In genomic region chr4:15343000-15343399, GRCh38 we compare ENCODE assay signal across 22 cellular contexts.
A peak's percentile ranks its signal among the peaks of the same experiment; 100 is the strongest.
DNase-seq lines count a peak whose midpoint lies in the region; TF ChIP-seq lines count a peak whose summit lies in the region.
"Had no signal": no experiment of that assay in that cellular context is flagged by ENCODE, and none has a peak within 500 bp of the region (broad histone marks: within the 10 kb centered on the region; RNA-seq: fewer than 3 reads in every experiment).

No MANE protein-coding gene starts in this region.

- H3K4me3 Mint-ChIP-seq in nephron progenitor cell (no peak overlapping the region), progenitor cell of endocrine pancreas (ENCODE audit: low read depth) (no peak overlapping the region)
- H3K4me3 Mint-ChIP-seq: CD14-positive monocyte; CD4-positive, alpha-beta T cell; CD8-positive, alpha-beta memory T cell; HFFc6 had no signal

- H3K4me1 Mint-ChIP-seq in nephron progenitor cell (peaks cover 73% of the 10 kb centered on the region), progenitor cell of endocrine pancreas (ENCODE audit: low read depth) (peaks cover 2% of the 10 kb centered on the region)
- H3K4me1 Mint-ChIP-seq: CD14-positive monocyte; CD8-positive, alpha-beta memory T cell had no signal

- H3K27ac Mint-ChIP-seq in nephron progenitor cell (no peak overlapping the region), progenitor cell of endocrine pancreas (no peak overlapping the region)
- H3K27ac Mint-ChIP-seq: CD14-positive monocyte; CD4-positive, alpha-beta T cell; CD8-positive, alpha-beta memory T cell; HFFc6 had no signal

- H3K27ac ChIP-seq in subcutaneous abdominal adipose tissue (ENCODE audit: low read depth, low read length) = peak overlapping the region; percentile 0
- H3K27ac ChIP-seq: A549; BLaER1 treated with 17β-estradiol and CSF1 and Interleukin-3, amounts not matched to agents 10 nM and 100 nM had no signal

- H3K4me3 ChIP-seq in epithelial cell of proximal tubule (ENCODE audit: low read depth, low read length) = no peak overlapping the region
- H3K4me3 ChIP-seq in subcutaneous abdominal adipose tissue (ENCODE audit: low read depth in 1 of 5, low read length in 5 of 5) = no peak overlapping the region
- H3K4me3 ChIP-seq: A549; BLaER1 treated with 17β-estradiol and CSF1 and Interleukin-3, amounts not matched to agents 10 nM and 100 nM; HAP-1 had no signal

- peaks cover 0 to 30% (median 7%) of the 10 kb centered on the region in 5 donors for H3K4me1 ChIP-seq in subcutaneous abdominal adipose tissue (ENCODE audit: control insufficient read depth in 5 of 5, insufficient read depth in 5 of 5, low read length in 5 of 5)
- H3K4me1 ChIP-seq: A549; BE2C; BLaER1 treated with 17β-estradiol and CSF1 and Interleukin-3, amounts not matched to agents 10 nM and 100 nM; HAP-1 had no signal

- H3K9ac ChIP-seq in subcutaneous abdominal adipose tissue (ENCODE audit: low read length in 5 of 5) = no peak overlapping the region
- H3K9ac ChIP-seq: BLaER1 treated with 17β-estradiol and CSF1 and Interleukin-3, amounts not matched to agents 10 nM and 100 nM had no signal

- no peaks in the 10 kb centered on the region for H3K9me3 ChIP-seq in subcutaneous abdominal adipose tissue (ENCODE audit: control insufficient read depth in 5 of 5, low read length in 5 of 5)
- H3K9me3 ChIP-seq: A549; BE2C; BLaER1 treated with 17β-estradiol and CSF1 and Interleukin-3, amounts not matched to agents 10 nM and 100 nM; HAP-1 had no signal

- H3K27me3 Mint-ChIP-seq in nephron progenitor cell (ENCODE audit: low read depth, poor library complexity) (peaks cover 3% of the 10 kb centered on the region), progenitor cell of endocrine pancreas (no peaks in the 10 kb centered on the region)
- H3K27me3 Mint-ChIP-seq: CD4-positive, alpha-beta T cell had no signal

- DNase-seq in epithelial cell of proximal tubule (ENCODE audit: low read depth) = peak; percentile 61
- peak; percentile 60 for DNase-seq in kidney tubule cell (ENCODE audit: low spot score)
- DNase-seq in stimulated activated CD4-positive, alpha-beta T cell treated with anti-CD3 and anti-CD28 coated beads, Interleukin-15, amount 100 ng/mL, for 24 hours = no peak
- DNase-seq in nephron progenitor cell = no peak
- no peak for DNase-seq in progenitor cell of endocrine pancreas (ENCODE audit: low spot score, unreplicated experiment)
- DNase-seq: 8988T; ACHN; AML-193; BE2C; Calu3; CD4-positive, alpha-beta T cell; CD8-positive, alpha-beta memory T cell; DMS53; DMS79 treated with DMSO at 0.1 percent for 48 hours; GF-D8; GOT3; HFFc6 had no signal

- no peak for TF ChIP-seq CTCF in epithelial cell of proximal tubule (conservative IDR thresholded peaks at IDR 0.05; ENCODE audit: low read depth, low read length)
- no peak for TF ChIP-seq CTCF in nephron progenitor cell (IDR thresholded peaks at IDR 0.05)
- TF ChIP-seq CTCF in progenitor cell of endocrine pancreas (IDR thresholded peaks at IDR 0.05; ENCODE audit: unreplicated experiment) = no peak

- H3K36me3 ChIP-seq in subcutaneous abdominal adipose tissue (ENCODE audit: control insufficient read depth in 5 of 5, insufficient read depth in 5 of 5, low read length in 5 of 5) = no peaks in the 10 kb centered on the region
- H3K36me3 ChIP-seq: BE2C; BLaER1 treated with 17β-estradiol and CSF1 and Interleukin-3, amounts not matched to agents 10 nM and 100 nM; HAP-1 had no signal

- H3K36me3 Mint-ChIP-seq in nephron progenitor cell (ENCODE audit: low read depth) (no peaks in the 10 kb centered on the region), progenitor cell of endocrine pancreas (ENCODE audit: insufficient read depth) (no peaks in the 10 kb centered on the region)
- H3K36me3 Mint-ChIP-seq: CD14-positive monocyte had no signal

- H3K27me3 ChIP-seq in subcutaneous abdominal adipose tissue (ENCODE audit: control insufficient read depth in 5 of 5, insufficient read depth in 4 of 5, low read length in 5 of 5) = no peaks in the 10 kb centered on the region
- H3K27me3 ChIP-seq: BE2C; BLaER1 treated with 17β-estradiol and CSF1 and Interleukin-3, amounts not matched to agents 10 nM and 100 nM had no signal

- H3K9me3 Mint-ChIP-seq in nephron progenitor cell (peaks cover 1% of the 10 kb centered on the region), progenitor cell of endocrine pancreas (ENCODE audit: low read depth) (no peaks in the 10 kb centered on the region)
- H3K9me3 Mint-ChIP-seq: CD14-positive monocyte; CD4-positive, alpha-beta T cell; CD8-positive, alpha-beta memory T cell; HFFc6 had no signal

Comparison
In these comparisons a context has a peak if more than half of its experiments do, and no peak if none do; other contexts are left out.
1. DNase-seq: peak in epithelial cell of proximal tubule (single experiment) and kidney tubule cell (single experiment); none in stimulated activated CD4-positive, alpha-beta T cell treated with anti-CD3 and anti-CD28 coated beads, Interleukin-15, amount 100 ng/mL, for 24 hours (single experiment), nephron progenitor cell (single experiment) and progenitor cell of endocrine pancreas (single experiment).